ENCODE assay signal across 15 cellular contexts in genomic region chr4:172546782-172547181, GRCh38.
DNase-seq lines count a peak whose midpoint lies in the region; ATAC-seq and TF ChIP-seq lines count a peak whose summit lies in the region.
"Had no signal": no experiment of that assay in that cellular context is flagged by ENCODE, and none has a peak within 500 bp of the region (broad histone marks: within the 10 kb centered on the region; RNA-seq: fewer than 3 reads in every experiment).

No MANE protein-coding gene starts in this region.

- peaks cover 0 to 6% (median 0%) of the 10 kb centered on the region in 9 donors for H3K9me3 Mint-ChIP-seq in naive thymus-derived CD8-positive, alpha-beta T cell

- H3K27ac Mint-ChIP-seq in naive thymus-derived CD8-positive, alpha-beta T cell, result no peak overlapping the region
- H3K27ac Mint-ChIP-seq: CD14-positive monocyte had no signal

- no peaks in the 10 kb centered on the region for H3K27me3 Mint-ChIP-seq in naive thymus-derived CD8-positive, alpha-beta T cell

- H3K4me1 Mint-ChIP-seq in naive thymus-derived CD8-positive, alpha-beta T cell, result no peaks in the 10 kb centered on the region
- H3K4me1 Mint-ChIP-seq: CD14-positive monocyte had no signal

- no peak overlapping the region for H3K4me3 ChIP-seq in heart left ventricle
- H3K4me3 ChIP-seq: dorsolateral prefrontal cortex, prostate gland, stomach had no signal

- intact Hi-C loops in heart left ventricle (cut with DNase I), result no loop called here

- POLR2A ChIA-PET in naive thymus-derived CD8-positive, alpha-beta T cell (lab: Charles Lee), result no interaction called here

- no peak for TF ChIP-seq POLR2A in heart left ventricle (IDR thresholded peaks at IDR 0.05)

- no peaks in the 10 kb centered on the region for H3K9me3 ChIP-seq in heart left ventricle
- H3K9me3 ChIP-seq: prostate gland, stomach had no signal

- WGBS in heart left ventricle, 4 donors, result 65 to 70% (median 66%) methylated on average over 7 of the region's 7 CpGs

- DNase-seq in NCI-H510A treated with DMSO at 0.1 percent for 48 hours (lab: John Stamatoyannopoulos, UW) (peak; percentile 41), heart left ventricle (no peak)
- DNase-seq in naive thymus-derived CD8-positive, alpha-beta T cell, result no peak
- DNase-seq: activated CD8-positive, alpha-beta memory T cell treated with anti-CD3 and anti-CD28 coated beads, Interleukin-2, amount 50 U/mL, for 48 hours; dorsolateral prefrontal cortex; NK-92 treated with Interleukin-12 subunit alpha and Interleukin-12 subunit beta, amount 100 ng/mL, for 24 hours; stimulated activated CD4-positive, alpha-beta T cell treated with anti-CD3 and anti-CD28 coated beads, Interleukin-4, amount 100 ng/mL, for 1 hour; stomach had no signal

- H3K4me1 ChIP-seq in heart left ventricle, result no peaks in the 10 kb centered on the region
- H3K4me1 ChIP-seq: prostate gland, stomach had no signal

- no peaks in the 10 kb centered on the region for H3K27me3 ChIP-seq in heart left ventricle
- H3K27me3 ChIP-seq: dorsolateral prefrontal cortex, stomach had no signal

- no peaks in the 10 kb centered on the region for H3K36me3 ChIP-seq in heart left ventricle
- H3K36me3 ChIP-seq: prostate gland, stomach had no signal

- ATAC-seq in GM18861 (IDR thresholded peaks at IDR 0.05; ENCODE audit: unreplicated experiment) (peak; percentile 86), GM21367 (IDR thresholded peaks at IDR 0.05; ENCODE audit: unreplicated experiment) (peak; percentile 87), HG03095 (IDR thresholded peaks at IDR 0.05; ENCODE audit: unreplicated experiment) (peak; percentile 67), GM18517 (IDR thresholded peaks at IDR 0.05; ENCODE audit: unreplicated experiment) (no peak), heart left ventricle (no peak)
- no peak for ATAC-seq in naive thymus-derived CD8-positive, alpha-beta T cell

- no peak overlapping the region for H3K4me3 Mint-ChIP-seq in naive thymus-derived CD8-positive, alpha-beta T cell
- H3K4me3 Mint-ChIP-seq: CD14-positive monocyte had no signal

- H3K27ac ChIP-seq in heart left ventricle, result no peak overlapping the region
- H3K27ac ChIP-seq: dorsolateral prefrontal cortex, prostate gland, stomach, VCaP had no signal

- no peak for TF ChIP-seq CTCF in heart left ventricle (IDR thresholded peaks at IDR 0.05)

- no peaks in the 10 kb centered on the region for H3K36me3 Mint-ChIP-seq in naive thymus-derived CD8-positive, alpha-beta T cell
- H3K36me3 Mint-ChIP-seq: CD14-positive monocyte had no signal

Comparison
In these comparisons a context has a peak if more than half of its experiments do, and no peak if none do; other contexts are left out.
1. ATAC-seq: peak in GM18861 (single experiment), GM21367 (single experiment) and HG03095 (single experiment); none in naive thymus-derived CD8-positive, alpha-beta T cell (0 of 2), GM18517 (single experiment) and heart left ventricle (0 of 4).